18 cellular contexts compared by ENCODE assay signal in genomic region chr13:40158218-40158617, GRCh38.
DNase-seq lines count a peak whose midpoint lies in the region; TF ChIP-seq lines count a peak whose summit lies in the region.
"Had no signal": no experiment of that assay in that cellular context is flagged by ENCODE, and none has a peak within 500 bp of the region (broad histone marks: within the 10 kb centered on the region; RNA-seq: fewer than 3 reads in every experiment).

No MANE protein-coding gene starts in this region.

- H3K79me1 ChIP-seq in neuronal stem cell (ENCODE audit: low read depth, low read length), result no peaks in the 10 kb centered on the region

- no peaks in the 10 kb centered on the region for H4K20me1 ChIP-seq in Karpas-422 (ENCODE audit: insufficient read depth, low read depth, low read length)

- H3K23ac ChIP-seq in neuronal stem cell (ENCODE audit: low read depth, low read length, poor library complexity), result no peak overlapping the region

- H3K9ac ChIP-seq in Karpas-422 (ENCODE audit: low read length) (no peak overlapping the region), neuronal stem cell (ENCODE audit: low read depth, low read length, poor library complexity) (no peak overlapping the region)

- no peak overlapping the region for H3K27ac ChIP-seq in Karpas-422 (ENCODE audit: low read length)
- H3K27ac ChIP-seq in brain microvascular endothelial cell, result no peak overlapping the region
- no peak overlapping the region for H3K27ac ChIP-seq in neuronal stem cell (replicated peaks; ENCODE audit: low read length)
- no peak overlapping the region for H3K27ac ChIP-seq in caudate nucleus (ENCODE audit: low read depth, low read length)
- H3K27ac ChIP-seq: coronary artery, gastroesophageal sphincter, RWPE1, transverse colon had no signal

- H2AFZ ChIP-seq in Karpas-422 (ENCODE audit: low read length), result peak overlapping the region; percentile 3; the same call in 1 of the 2 replicates
- H2AFZ ChIP-seq in neuronal stem cell (ENCODE audit: low read length), result no peak overlapping the region

- H2AK5ac ChIP-seq in neuronal stem cell (ENCODE audit: low read depth, low read length), result peak overlapping the region; percentile 15

- TF ChIP-seq CTCF in brain microvascular endothelial cell (IDR thresholded peaks at IDR 0.05; ENCODE audit: low read depth, low read length, missing control alignments), result no peak

- H3K36me3 Mint-ChIP-seq in activated CD4-positive, alpha-beta memory T cell treated with anti-CD3 and anti-CD28 coated beads for 36 hours, result no peaks in the 10 kb centered on the region
- no peaks in the 10 kb centered on the region for H3K36me3 Mint-ChIP-seq in activated CD4-positive, alpha-beta memory T cell treated with anti-CD3 and anti-CD28 coated beads, Interleukin-2, amount 10 ng/mL, durations not matched to agents 7 days and 5 days (ENCODE audit: low read depth)

- H3K9me3 ChIP-seq in Karpas-422 (ENCODE audit: low read length) (no peaks in the 10 kb centered on the region), neuronal stem cell (replicated peaks in 1 of 2; ENCODE audit: control insufficient read depth in 2 of 2, insufficient read depth in 1 of 2, low read depth in 1 of 2, low read length in 2 of 2) (no peaks in the 10 kb centered on the region)
- H3K9me3 ChIP-seq: gastroesophageal sphincter, transverse colon had no signal

- H3K4ac ChIP-seq in neuronal stem cell (ENCODE audit: low read length), result no peak overlapping the region

- H2BK15ac ChIP-seq in neuronal stem cell (ENCODE audit: low read length), result no peak overlapping the region

- no peak overlapping the region for H3K14ac ChIP-seq in neuronal stem cell (ENCODE audit: low read length)

- no peak overlapping the region for H2BK12ac ChIP-seq in neuronal stem cell (ENCODE audit: low read length)

- H3K27ac Mint-ChIP-seq in activated CD4-positive, alpha-beta memory T cell treated with anti-CD3 and anti-CD28 coated beads for 36 hours, result no peak overlapping the region
- no peak overlapping the region for H3K27ac Mint-ChIP-seq in activated CD4-positive, alpha-beta memory T cell treated with anti-CD3 and anti-CD28 coated beads, Interleukin-2, amount 10 ng/mL, durations not matched to agents 7 days and 5 days

- H4K8ac ChIP-seq in neuronal stem cell (ENCODE audit: low read depth, low read length), result no peak overlapping the region

- H4K91ac ChIP-seq in neuronal stem cell (ENCODE audit: low read depth, low read length, poor library complexity), result no peak overlapping the region

- no CpG with 5 or more reads among the region's 1 CpG for WGBS in neuronal stem cell (ENCODE audit: extremely low coverage in 2 of 2, insufficient read length in 2 of 2, insufficient replicate concordance in 1 of 2), 2 donors

- DNase-seq in activated CD4-positive, alpha-beta memory T cell treated with anti-CD3 and anti-CD28 coated beads for 36 hours, result peak; percentile 50
- no peak for DNase-seq in activated CD4-positive, alpha-beta memory T cell treated with anti-CD3 and anti-CD28 coated beads, Interleukin-2, amount 10 ng/mL, durations not matched to agents 7 days and 5 days
- no peak for DNase-seq in Karpas-422
- peak; percentile 45 for DNase-seq in brain microvascular endothelial cell
- DNase-seq in neuronal stem cell (ENCODE audit: low spot score), result no peak
- DNase-seq in NCI-H510A (lab: John Stamatoyannopoulos, UW), result no peak
- no peak for DNase-seq in caudate nucleus (lab: John Stamatoyannopoulos, UW)
- no peak for DNase-seq in amniotic stem cell (lab: John Stamatoyannopoulos, UW)
- DNase-seq: activated CD4-positive, alpha-beta T cell treated with anti-CD3 and anti-CD28 coated beads, Interleukin-2, amount 50 U/mL, for 48 hours; NCI-H1694 treated with DMSO at 0.1 percent for 48 hours; NCI-H446; NK-92 treated with Interleukin-12 subunit alpha and Interleukin-12 subunit beta, amount 100 ng/mL, for 24 hours; stimulated activated CD4-positive, alpha-beta T cell treated with anti-CD3 and anti-CD28 coated beads, Interleukin-12 subunit alpha, Interleukin-12 subunit beta, amount 100 ng/mL, for 4 hours; transverse colon had no signal

- intact Hi-C loops in activated CD4-positive, alpha-beta memory T cell treated with anti-CD3 and anti-CD28 coated beads for 36 hours (cut with micrococcal nuclease), result no loop called here

- no peaks in the 10 kb centered on the region for H3K9me2 ChIP-seq in Karpas-422 (replicated peaks; ENCODE audit: insufficient read depth, low read length)

- CTCF ChIA-PET in activated CD4-positive, alpha-beta memory T cell treated with anti-CD3 and anti-CD28 coated beads for 36 hours (lab: Charles Lee), result no interaction called here
- CTCF ChIA-PET in activated CD4-positive, alpha-beta memory T cell treated with anti-CD3 and anti-CD28 coated beads, Interleukin-2, amount 10 ng/mL, durations not matched to agents 7 days and 5 days (lab: Charles Lee), result no interaction called here

- H2BK120ac ChIP-seq in neuronal stem cell (ENCODE audit: low read depth, low read length), result no peak overlapping the region

- no peaks in the 10 kb centered on the region for H3K79me2 ChIP-seq in Karpas-422 (ENCODE audit: low read length)

- no peaks in the 10 kb centered on the region for H3K27me3 ChIP-seq in Karpas-422 (ENCODE audit: low read length)
- no peaks in the 10 kb centered on the region for H3K27me3 ChIP-seq in brain microvascular endothelial cell (replicated peaks)
- H3K27me3 ChIP-seq in neuronal stem cell (ENCODE audit: control insufficient read depth in 3 of 3, insufficient read depth in 3 of 3, low read depth in 1 of 3, low read length in 3 of 3), result no peaks in the 10 kb centered on the region
- H3K27me3 ChIP-seq: gastroesophageal sphincter, transverse colon had no signal

- H3K4me2 ChIP-seq in Karpas-422 (ENCODE audit: low read depth, low read length, poor library complexity, severe bottlenecking), result no peak overlapping the region
- H3K4me2 ChIP-seq in neuronal stem cell (ENCODE audit: insufficient read depth, low read length, poor library complexity, severe bottlenecking), result no peak overlapping the region

- no peaks in the 10 kb centered on the region for H3K27me3 Mint-ChIP-seq in activated CD4-positive, alpha-beta memory T cell treated with anti-CD3 and anti-CD28 coated beads for 36 hours
- H3K27me3 Mint-ChIP-seq in activated CD4-positive, alpha-beta memory T cell treated with anti-CD3 and anti-CD28 coated beads, Interleukin-2, amount 10 ng/mL, durations not matched to agents 7 days and 5 days, result no peaks in the 10 kb centered on the region

- H3K4me1 ChIP-seq in Karpas-422 (ENCODE audit: low read length) (peaks cover 48% of the 10 kb centered on the region), neuronal stem cell (ENCODE audit: control insufficient read depth in 2 of 2, insufficient read depth in 1 of 2, low read depth in 1 of 2, low read length in 2 of 2) (peaks cover 0 to 9% of the 10 kb centered on the region in 2 donors)
- H3K4me1 ChIP-seq: transverse colon had no signal

- POLR2A ChIA-PET in activated CD4-positive, alpha-beta memory T cell treated with anti-CD3 and anti-CD28 coated beads for 36 hours (lab: Charles Lee), result no interaction called here
- POLR2A ChIA-PET in activated CD4-positive, alpha-beta memory T cell treated with anti-CD3 and anti-CD28 coated beads, Interleukin-2, amount 10 ng/mL, durations not matched to agents 7 days and 5 days (lab: Charles Lee), result no interaction called here

- H3K4me3 Mint-ChIP-seq in activated CD4-positive, alpha-beta memory T cell treated with anti-CD3 and anti-CD28 coated beads for 36 hours, result no peak overlapping the region
- H3K4me3 Mint-ChIP-seq in activated CD4-positive, alpha-beta memory T cell treated with anti-CD3 and anti-CD28 coated beads, Interleukin-2, amount 10 ng/mL, durations not matched to agents 7 days and 5 days, result no peak overlapping the region
- H3K4me3 Mint-ChIP-seq: neural crest cell had no signal

- H3K18ac ChIP-seq in neuronal stem cell (ENCODE audit: low read length), result no peak overlapping the region

- H3K4me3 ChIP-seq in Karpas-422 (ENCODE audit: low read length), result no peak overlapping the region
- no peak overlapping the region for H3K4me3 ChIP-seq in brain microvascular endothelial cell (ENCODE audit: low read depth, low read length)
- H3K4me3 ChIP-seq in neuronal stem cell (ENCODE audit: low read length in 2 of 2), result no peak overlapping the region
- H3K4me3 ChIP-seq: coronary artery, gastroesophageal sphincter, transverse colon had no signal

- H2BK5ac ChIP-seq in neuronal stem cell (ENCODE audit: low read length), result no peak overlapping the region

- in situ Hi-C loops in brain microvascular endothelial cell (cut with HindIII; ENCODE audit: low pct_ligation_motif_present, low sequenced_read_pairs), result no loop called here

- no peaks in the 10 kb centered on the region for H3K36me3 ChIP-seq in Karpas-422 (ENCODE audit: insufficient read depth, low read length)
- no peaks in the 10 kb centered on the region for H3K36me3 ChIP-seq in brain microvascular endothelial cell (replicated peaks)
- H3K36me3 ChIP-seq in neuronal stem cell (replicated peaks in 1 of 2; ENCODE audit: control insufficient read depth in 2 of 2, insufficient read depth in 2 of 2, low read length in 2 of 2), result no peaks in the 10 kb centered on the region
- H3K36me3 ChIP-seq: gastroesophageal sphincter, transverse colon had no signal

- H3K9me3 Mint-ChIP-seq in activated CD4-positive, alpha-beta memory T cell treated with anti-CD3 and anti-CD28 coated beads for 36 hours, result no peaks in the 10 kb centered on the region
- no peaks in the 10 kb centered on the region for H3K9me3 Mint-ChIP-seq in activated CD4-positive, alpha-beta memory T cell treated with anti-CD3 and anti-CD28 coated beads, Interleukin-2, amount 10 ng/mL, durations not matched to agents 7 days and 5 days
- H3K9me3 Mint-ChIP-seq: neural crest cell had no signal

- peaks cover 16% of the 10 kb centered on the region for H3K4me1 Mint-ChIP-seq in activated CD4-positive, alpha-beta memory T cell treated with anti-CD3 and anti-CD28 coated beads for 36 hours (ENCODE audit: low read depth)
- no peaks in the 10 kb centered on the region for H3K4me1 Mint-ChIP-seq in activated CD4-positive, alpha-beta memory T cell treated with anti-CD3 and anti-CD28 coated beads, Interleukin-2, amount 10 ng/mL, durations not matched to agents 7 days and 5 days

Comparison
In these comparisons a context has a peak if more than half of its experiments do, and no peak if none do; other contexts are left out.
1. DNase-seq: peak in activated CD4-positive, alpha-beta memory T cell treated with anti-CD3 and anti-CD28 coated beads for 36 hours (single experiment) and brain microvascular endothelial cell (single experiment); none in activated CD4-positive, alpha-beta memory T cell treated with anti-CD3 and anti-CD28 coated beads, Interleukin-2, amount 10 ng/mL, durations not matched to agents 7 days and 5 days (single experiment), Karpas-422 (single experiment), neuronal stem cell (single experiment), NCI-H510A (single experiment), caudate nucleus (0 of 61) and amniotic stem cell (single experiment).